Comparison of ENCODE assay signal across 1 cellular context in the genomic region with DNA sequence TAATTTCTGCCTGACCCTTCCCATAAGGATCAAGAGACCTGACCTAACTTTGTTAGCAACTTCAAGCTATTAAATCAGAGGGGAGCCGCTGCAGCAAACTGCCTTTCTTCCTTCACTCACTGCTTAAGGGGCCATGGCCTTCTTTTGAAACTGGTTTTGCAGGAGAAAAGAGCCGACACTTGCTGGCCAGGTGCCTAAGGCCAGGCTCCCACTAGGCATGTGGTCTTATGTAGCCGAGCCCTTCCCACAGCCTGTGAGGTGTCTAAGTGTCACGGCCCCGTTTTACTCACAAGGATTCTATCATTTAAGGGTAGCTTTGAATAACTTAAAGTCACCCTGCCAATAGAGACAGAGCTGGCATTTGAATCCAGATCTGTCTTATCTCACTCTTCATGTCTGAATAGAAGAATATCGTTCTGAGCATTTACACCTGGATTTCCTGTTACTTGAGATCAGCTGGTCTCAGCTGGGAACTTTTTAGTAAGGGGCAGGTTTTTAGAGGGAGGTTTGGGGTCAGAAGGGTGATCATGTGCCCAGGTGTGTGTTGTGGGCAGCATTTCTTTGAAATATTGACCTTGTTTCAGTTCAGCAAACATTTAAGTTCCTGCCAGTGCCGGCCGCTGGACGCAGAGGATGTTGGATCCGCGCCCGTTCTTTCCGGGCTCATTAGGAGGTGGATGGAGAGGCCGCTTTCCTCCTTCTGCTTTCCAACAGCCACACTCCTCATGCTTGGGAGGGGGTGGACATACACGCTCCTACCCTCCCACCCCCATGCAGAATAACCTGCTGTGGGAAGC.
TF ChIP-seq lines count a peak whose summit lies in the region.

No MANE protein-coding gene starts in this region.

TF ChIP-seq in IMR-90, 13 proteins besides CTCF, POLR2A, EP300 and RAD21 (continued from another document):
- TF ChIP-seq FOS (IDR thresholded peaks at IDR 0.05; ENCODE audit: low read depth, low read length) (no peak), RFX5 (IDR thresholded peaks at IDR 0.05; ENCODE audit: low read depth, low read length) (no peak), MXI1 (IDR thresholded peaks at IDR 0.05; ENCODE audit: borderline replicate concordance, low read depth, low read length) (no peak), RCOR1 (IDR thresholded peaks at IDR 0.05; ENCODE audit: insufficient replicate concordance, low read length) (no peak)
- TF ChIP-seq, protein P1, sequence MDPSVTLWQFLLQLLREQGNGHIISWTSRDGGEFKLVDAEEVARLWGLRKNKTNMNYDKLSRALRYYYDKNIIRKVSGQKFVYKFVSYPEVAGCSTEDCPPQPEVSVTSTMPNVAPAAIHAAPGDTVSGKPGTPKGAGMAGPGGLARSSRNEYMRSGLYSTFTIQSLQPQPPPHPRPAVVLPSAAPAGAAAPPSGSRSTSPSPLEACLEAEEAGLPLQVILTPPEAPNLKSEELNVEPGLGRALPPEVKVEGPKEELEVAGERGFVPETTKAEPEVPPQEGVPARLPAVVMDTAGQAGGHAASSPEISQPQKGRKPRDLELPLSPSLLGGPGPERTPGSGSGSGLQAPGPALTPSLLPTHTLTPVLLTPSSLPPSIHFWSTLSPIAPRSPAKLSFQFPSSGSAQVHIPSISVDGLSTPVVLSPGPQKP (IDR thresholded peaks at IDR 0.05; ENCODE audit: borderline replicate concordance, low read depth, low read length) = no peak
TF ChIP-seq in IMR-90: peak in this region for 0.
